ENCODE assay signal across 18 cellular contexts in the genomic region with DNA sequence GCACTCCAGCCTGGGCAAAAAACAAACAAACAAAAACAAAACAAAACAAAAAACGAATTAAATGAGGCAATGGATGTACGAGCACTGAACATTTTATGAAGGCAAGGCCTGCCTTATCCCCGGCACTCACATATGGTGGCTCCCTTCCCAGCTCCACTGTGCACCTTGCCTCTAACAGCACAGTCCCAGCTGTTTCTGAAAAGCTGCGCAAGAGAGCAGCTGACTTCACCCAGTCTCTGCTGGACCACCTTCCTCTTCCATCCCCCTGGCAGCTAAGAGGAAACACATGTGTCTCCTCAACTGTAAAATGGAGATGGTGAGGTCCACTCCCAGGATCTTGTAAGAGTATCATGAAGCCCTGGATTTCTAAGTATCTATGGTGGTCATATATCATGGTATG.
DNase-seq lines count a peak whose midpoint lies in the region; TF ChIP-seq lines count a peak whose summit lies in the region.
"Had no signal": no experiment of that assay in that cellular context is flagged by ENCODE, and none has a peak within 500 bp of the region (broad histone marks: within the 10 kb centered on the region; RNA-seq: fewer than 3 reads in every experiment).

No MANE protein-coding gene starts in this region.

- peak overlapping the region; percentile 90 for H3K27ac ChIP-seq in C4-2B
- peak overlapping the region; percentile 91 to 94 for H3K27ac ChIP-seq in breast epithelium
- H3K27ac ChIP-seq in left ventricle myocardium inferior (replicated peaks) = peak overlapping the region; percentile 76
- H3K27ac ChIP-seq in skin epidermis = peak overlapping the region in 17 of 21 experiments; percentile 22 to 79 (median 67)
- H3K27ac ChIP-seq: BLaER1, SJCRH30 had no signal

- TF ChIP-seq CTCF in C4-2B (conservative IDR thresholded peaks at IDR 0.05) (no peak), breast epithelium (IDR thresholded peaks at IDR 0.05) (no peak), left ventricle myocardium inferior (IDR thresholded peaks at IDR 0.05; ENCODE audit: borderline replicate concordance) (no peak)

- H3K36me3 ChIP-seq in breast epithelium (no peaks in the 10 kb centered on the region), left ventricle myocardium inferior (no peaks in the 10 kb centered on the region)
- H3K36me3 ChIP-seq: BLaER1, SJCRH30 had no signal

- peaks cover 12 to 16% of the 10 kb centered on the region in 2 donors for H3K4me1 ChIP-seq in breast epithelium
- H3K4me1 ChIP-seq in left ventricle myocardium inferior = peaks cover 52% of the 10 kb centered on the region
- H3K4me1 ChIP-seq: SJCRH30 had no signal

- intact Hi-C loops in breast epithelium (cut with DNase I; ENCODE audit: low total_unique reads) = no loop called here
- intact Hi-C loops in left ventricle myocardium inferior (cut with micrococcal nuclease) = no loop called here

- TF ChIP-seq POLR2A in breast epithelium (IDR thresholded peaks at IDR 0.05) = no peak

- no peaks in the 10 kb centered on the region for H3K9me3 ChIP-seq in breast epithelium
- no peaks in the 10 kb centered on the region for H3K9me3 ChIP-seq in left ventricle myocardium inferior (replicated peaks)
- H3K9me3 ChIP-seq: BLaER1, SJCRH30 had no signal

- no peak overlapping the region for H3K4me3 ChIP-seq in breast epithelium
- H3K4me3 ChIP-seq in left ventricle myocardium inferior = no peak overlapping the region
- no peak overlapping the region for H3K4me3 ChIP-seq in skin epidermis
- H3K4me3 ChIP-seq: BLaER1, SJCRH30 had no signal

- DNase-seq in breast epithelium (ENCODE audit: low spot score in 2 of 2) = no peak
- DNase-seq in left ventricle myocardium inferior = peak; percentile 27
- no peak for DNase-seq in NCI-H345 (lab: John Stamatoyannopoulos, UW)
- no peak for DNase-seq in activated naive CD4-positive, alpha-beta T cell treated with Interleukin-2 at 50 U/mL for 16 hours
- no peak for DNase-seq in NCI-H1930 (lab: John Stamatoyannopoulos, UW)
- DNase-seq: CD8-positive, alpha-beta T cell; DMS79; HFFc6; KG1; MV-4-11; NCI-H1694 treated with DMSO at 0.1 percent for 48 hours; NCI-H2227 treated with DMSO at 0.1 percent for 48 hours; NCI-H524; NCI-H82; SJCRH30 had no signal

- H3K27me3 ChIP-seq in breast epithelium (no peaks in the 10 kb centered on the region), left ventricle myocardium inferior (ENCODE audit: low read depth) (no peaks in the 10 kb centered on the region)
- H3K27me3 ChIP-seq: BLaER1, SJCRH30 had no signal
